Comparison of ENCODE assay signal across 8 cellular contexts in the genomic region with DNA sequence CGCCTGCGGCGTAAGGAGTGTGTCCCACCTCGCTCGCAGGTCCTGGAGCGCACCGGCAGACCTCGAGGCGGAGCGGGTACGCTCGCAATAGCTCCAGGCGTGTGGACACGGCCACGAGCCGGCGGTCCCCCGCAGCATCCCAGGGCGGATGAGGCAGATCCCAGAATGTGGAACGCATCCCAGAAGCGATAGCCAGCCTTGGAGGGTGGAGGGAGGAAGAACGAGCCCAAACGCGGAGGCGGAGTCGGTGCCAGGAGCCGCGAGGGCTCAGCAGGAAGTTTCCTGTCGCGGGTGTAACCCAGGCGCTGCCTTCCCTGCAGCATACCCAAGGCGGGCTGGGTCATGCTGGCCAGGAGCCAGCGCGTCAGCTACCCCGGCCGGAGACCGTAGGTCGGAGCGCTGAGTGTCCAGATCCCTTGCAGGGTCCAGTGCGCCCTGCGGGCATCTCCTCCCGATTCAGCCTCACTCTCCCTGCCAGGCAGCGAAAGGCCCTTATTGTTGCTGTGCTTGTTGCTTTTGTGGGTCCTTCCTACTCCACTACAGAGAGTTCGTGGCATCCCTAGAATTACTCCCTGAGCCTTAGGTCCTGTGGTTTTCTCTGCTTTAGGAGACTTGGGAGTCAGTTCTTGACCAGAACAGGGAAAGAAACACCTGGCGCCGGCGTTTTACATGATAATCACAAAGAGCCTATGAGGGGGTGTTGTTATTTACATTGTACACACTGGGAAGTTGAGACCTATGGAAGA. TPM values are rescaled to one million over a fixed set of nuclear protein-coding genes. Genes with fewer than 3 reads are reported as not detected.
DNase-seq lines count a peak whose midpoint lies in the region; ATAC-seq and TF ChIP-seq lines count a peak whose summit lies in the region.

No MANE protein-coding gene starts in this region.

- peak; percentile 9 for DNase-seq in AG10803 (ENCODE audit: low read depth)
- DNase-seq in NCI-H2107 treated with DMSO at 0.1 percent for 48 hours (lab: John Stamatoyannopoulos, UW; ENCODE audit: unreplicated experiment), result peak; percentile 52
- no peak for DNase-seq in activated T-helper 2 cell treated with anti-CD3 and anti-CD28 coated beads, Interferon-gamma antibody, Interleukin-2, Interleukin-4, amounts not matched to agents 10 μg/mL and 5 μg/mL and 100 μg/mL, durations not matched to agents 14 hours and 24 hours and 36 hours (ENCODE audit: low spot score)
- DNase-seq in foreskin keratinocyte, result peak in 1 of 2 donors; percentile 28
- peak; percentile 60 for DNase-seq in occipital lobe (lab: John Stamatoyannopoulos, UW)
- DNase-seq in aorta, result peak; percentile 62 to 81
- DNase-seq in NK-92 (lab: John Stamatoyannopoulos, UW; ENCODE audit: unreplicated experiment), result no peak

- H3K4me1 ChIP-seq in foreskin keratinocyte (no peaks in the 10 kb centered on the region), aorta (ENCODE audit: control insufficient read depth in 1 of 2, insufficient read depth in 2 of 2, low read length in 2 of 2) (no peaks in the 10 kb centered on the region)

- no peaks in the 10 kb centered on the region for H3K4me1 Mint-ChIP-seq in activated T-helper 2 cell treated with anti-CD3 and anti-CD28 coated beads, Interferon-gamma antibody, Interleukin-2, Interleukin-4, amounts not matched to agents 10 μg/mL and 5 μg/mL and 100 μg/mL, durations not matched to agents 14 hours and 24 hours and 36 hours (ENCODE audit: low read depth)

- ATAC-seq in foreskin keratinocyte (peak; percentile 84), aorta (ENCODE audit: low FRiP score) (peak; percentile 74), HG02610 (IDR thresholded peaks at IDR 0.05; ENCODE audit: unreplicated experiment) (no peak)

- H3K4me3 ChIP-seq in AG10803 (ENCODE audit: low read length), result peak overlapping the region; percentile 38
- no peak overlapping the region for H3K4me3 ChIP-seq in aorta (ENCODE audit: low read length in 2 of 2)

- no peak overlapping the region for H3K27ac Mint-ChIP-seq in activated T-helper 2 cell treated with anti-CD3 and anti-CD28 coated beads, Interferon-gamma antibody, Interleukin-2, Interleukin-4, amounts not matched to agents 10 μg/mL and 5 μg/mL and 100 μg/mL, durations not matched to agents 14 hours and 24 hours and 36 hours

- 69 to 71% methylated on average over 47 of the region's 47 CpGs for WGBS in aorta, 2 donors

- no peak overlapping the region for H3K27ac ChIP-seq in foreskin keratinocyte
- no peak overlapping the region for H3K27ac ChIP-seq in aorta (ENCODE audit: low read depth in 1 of 2, low read length in 2 of 2)

- H3K27me3 ChIP-seq in foreskin keratinocyte (no peaks in the 10 kb centered on the region), aorta (ENCODE audit: control insufficient read depth in 1 of 2, insufficient read depth in 2 of 2, low read length in 1 of 2) (no peaks in the 10 kb centered on the region)

- no peaks in the 10 kb centered on the region for H3K36me3 Mint-ChIP-seq in activated T-helper 2 cell treated with anti-CD3 and anti-CD28 coated beads, Interferon-gamma antibody, Interleukin-2, Interleukin-4, amounts not matched to agents 10 μg/mL and 5 μg/mL and 100 μg/mL, durations not matched to agents 14 hours and 24 hours and 36 hours (ENCODE audit: low read depth)

- peaks cover 0 to 10% of the 10 kb centered on the region in 2 donors for H3K36me3 ChIP-seq in aorta (ENCODE audit: control insufficient read depth in 1 of 2, insufficient read depth in 2 of 2, low read length in 1 of 2)

- no peaks in the 10 kb centered on the region for H3K9me3 Mint-ChIP-seq in activated T-helper 2 cell treated with anti-CD3 and anti-CD28 coated beads, Interferon-gamma antibody, Interleukin-2, Interleukin-4, amounts not matched to agents 10 μg/mL and 5 μg/mL and 100 μg/mL, durations not matched to agents 14 hours and 24 hours and 36 hours

- no peaks in the 10 kb centered on the region for H3K9me3 ChIP-seq in aorta (ENCODE audit: control insufficient read depth, low read length)

- peak overlapping the region; percentile 76 for H3K4me3 Mint-ChIP-seq in activated T-helper 2 cell treated with anti-CD3 and anti-CD28 coated beads, Interferon-gamma antibody, Interleukin-2, Interleukin-4, amounts not matched to agents 10 μg/mL and 5 μg/mL and 100 μg/mL, durations not matched to agents 14 hours and 24 hours and 36 hours (ENCODE audit: low read depth)

- TF ChIP-seq CTCF in AG10803 (conservative IDR thresholded peaks at IDR 0.05; ENCODE audit: low read length), result no peak
- TF ChIP-seq CTCF in foreskin keratinocyte (conservative IDR thresholded peaks at IDR 0.05), result no peak

- H3K27me3 Mint-ChIP-seq in activated T-helper 2 cell treated with anti-CD3 and anti-CD28 coated beads, Interferon-gamma antibody, Interleukin-2, Interleukin-4, amounts not matched to agents 10 μg/mL and 5 μg/mL and 100 μg/mL, durations not matched to agents 14 hours and 24 hours and 36 hours (ENCODE audit: low read depth), result peaks cover 7% of the 10 kb centered on the region

- intact Hi-C loops in activated T-helper 2 cell treated with anti-CD3 and anti-CD28 coated beads, Interferon-gamma antibody, Interleukin-2, Interleukin-4, amounts not matched to agents 10 μg/mL and 5 μg/mL and 100 μg/mL, durations not matched to agents 14 hours and 24 hours and 36 hours (cut with micrococcal nuclease), result loop anchor here (5.0 kb wide), 1 partner anchor 209 kb away; no protein-coding TSS in a partner anchor
- intact Hi-C loops in aorta (cut with DNase I), result no loop called here

RNA-seq across cellular contexts. Expression of gene STYXL2, which starts 27.7 kb away (rescaled TPM):
- total RNA-seq in activated T-helper 2 cell treated with anti-CD3 and anti-CD28 coated beads, Interferon-gamma antibody, Interleukin-2, Interleukin-4, amounts not matched to agents 10 μg/mL and 5 μg/mL and 100 μg/mL, durations not matched to agents 14 hours and 24 hours and 36 hours, result not detected in 2 replicates
- total RNA-seq in foreskin keratinocyte, result not detected in 2 replicates
- not detected in 2 replicates for polyA plus RNA-seq in foreskin keratinocyte
- total RNA-seq in occipital lobe, result 0.16 TPM
- 1 to 10 TPM; 7.1 to 7.6 TPM for total RNA-seq in aorta
- polyA plus RNA-seq in aorta, result 1 to 10 TPM; 2.0 to 2.8 TPM

RNA-seq across cellular contexts. Expression of gene GPA33, which starts 31.4 kb away (rescaled TPM):
- total RNA-seq in activated T-helper 2 cell treated with anti-CD3 and anti-CD28 coated beads, Interferon-gamma antibody, Interleukin-2, Interleukin-4, amounts not matched to agents 10 μg/mL and 5 μg/mL and 100 μg/mL, durations not matched to agents 14 hours and 24 hours and 36 hours, result 0.09 TPM in 1 of 2 replicates, not detected in the other
- not detected in 2 replicates for total RNA-seq in foreskin keratinocyte
- polyA plus RNA-seq in foreskin keratinocyte, result not detected in 2 replicates
- total RNA-seq in occipital lobe, result not detected
- total RNA-seq in aorta, result not detected
- 1 to 10 TPM in 1 of 2 donors, under 1 TPM in 1; 0.20 to 8.9 TPM for polyA plus RNA-seq in aorta

Comparison
In these comparisons a context has a peak if more than half of its experiments do, and no peak if none do; other contexts are left out.
1. DNase-seq: peak in AG10803 (single experiment), NCI-H2107 treated with DMSO at 0.1 percent for 48 hours (single experiment), occipital lobe (single experiment) and aorta (2 of 2); none in activated T-helper 2 cell treated with anti-CD3 and anti-CD28 coated beads, Interferon-gamma antibody, Interleukin-2, Interleukin-4, amounts not matched to agents 10 μg/mL and 5 μg/mL and 100 μg/mL, durations not matched to agents 14 hours and 24 hours and 36 hours (single experiment) and NK-92 (single experiment).